8 cellular contexts compared by ENCODE assay signal in genomic region chr1:155244368-155245162, GRCh38. TPM values are rescaled to one million over a fixed set of nuclear protein-coding genes. Genes with fewer than 3 reads are reported as not detected.
DNase-seq lines count a peak whose midpoint lies in the region; ATAC-seq, FAIRE-seq and TF ChIP-seq lines count a peak whose summit lies in the region.

No MANE protein-coding gene starts in this region.

- H3K4me3 ChIP-seq in AG09309 (ENCODE audit: control insufficient read depth, low read depth, low read length): peak overlapping the region; percentile 74
- H3K4me3 ChIP-seq in WERI-Rb-1 (ENCODE audit: low read depth, low read length): peak overlapping the region; percentile 39
- peak overlapping the region; percentile 80 for H3K4me3 ChIP-seq in bronchial epithelial cell (ENCODE audit: low read depth, low read length)

- H3K36me3 ChIP-seq in WERI-Rb-1 (peaks cover 32% of the 10 kb centered on the region), bronchial epithelial cell (ENCODE audit: control insufficient read depth, insufficient read depth, low read length) (peaks cover 11% of the 10 kb centered on the region)

- peaks cover 0 to 4% (median 4%) of the 10 kb centered on the region in 3 donors for H3K36me3 Mint-ChIP-seq in immature natural killer cell

- H3K27me3 Mint-ChIP-seq in immature natural killer cell (ENCODE audit: low read depth in 3 of 3): peaks cover 14 to 27% (median 19%) of the 10 kb centered on the region in 3 donors

- H3K4me1 Mint-ChIP-seq in immature natural killer cell: peaks cover 39 to 45% of the 10 kb centered on the region in 2 donors

- peak overlapping the region; percentile 84 to 93 (median 88) for H3K4me3 Mint-ChIP-seq in immature natural killer cell

- DNase-seq in AG09309 (ENCODE audit: low read depth) (peak; percentile 99), NCI-H2196 treated with DMSO at 0.1 percent for 48 hours (lab: John Stamatoyannopoulos, UW; ENCODE audit: unreplicated experiment) (peak; percentile 96), WERI-Rb-1 (peak; percentile 100), bronchial epithelial cell (ENCODE audit: low read depth) (peak; percentile 95), immature natural killer cell (peak; percentile 97 to 99 (median 98)), smooth muscle cell of the brain vasculature (ENCODE audit: low read depth, low spot score) (peak; percentile 97)

- TF ChIP-seq CTCF in AG09309 (IDR thresholded peaks at IDR 0.05; ENCODE audit: control insufficient read depth, insufficient read depth, low read depth, low read length, missing control alignments) (peak; percentile 14), WERI-Rb-1 (IDR thresholded peaks at IDR 0.05; ENCODE audit: low read depth, low read length) (no peak), bronchial epithelial cell (IDR thresholded peaks at IDR 0.05; ENCODE audit: insufficient read depth, low read length, severe bottlenecking) (no peak)

- no peaks in the 10 kb centered on the region for H3K9me3 ChIP-seq in WERI-Rb-1 (ENCODE audit: severe bottlenecking)

- ATAC-seq in GM18907 (IDR thresholded peaks at IDR 0.05; ENCODE audit: unreplicated experiment) (peak; percentile 87), HG03139 (IDR thresholded peaks at IDR 0.05; ENCODE audit: unreplicated experiment) (peak; percentile 74)

- no peak for FAIRE-seq in bronchial epithelial cell (lab: Jason Lieb, UNC)

- peak overlapping the region; percentile 93 to 99 (median 97) for H3K27ac Mint-ChIP-seq in immature natural killer cell

- peak overlapping the region; percentile 69 for H3K27ac ChIP-seq in WERI-Rb-1

- H3K9me3 Mint-ChIP-seq in immature natural killer cell: peaks cover 0 to 6% (median 2%) of the 10 kb centered on the region in 6 donors

- H3K27me3 ChIP-seq in WERI-Rb-1 (ENCODE audit: insufficient read depth, low read depth, severe bottlenecking) (no peaks in the 10 kb centered on the region), bronchial epithelial cell (ENCODE audit: control insufficient read depth, insufficient read depth, low read length) (no peaks in the 10 kb centered on the region)

RNA-seq across cellular contexts. Expression of gene ENTREP3, which starts 10.7 kb away (rescaled TPM):
- total RNA-seq in bronchial epithelial cell: 3.2 and 3.7 TPM in 2 replicates
- polyA plus RNA-seq in immature natural killer cell: 1 to 10 TPM in 1 of 3 donors, under 1 TPM in 2; 0.64 to 1.3 (median 0.79) TPM

RNA-seq across cellular contexts. Expression of gene SCAMP3, which starts 17.6 kb away (rescaled TPM):
- total RNA-seq in bronchial epithelial cell: 23.4 and 26.9 TPM in 2 replicates
- polyA plus RNA-seq in immature natural killer cell: 100 to 1,000 TPM; 101 to 182 (median 140) TPM

RNA-seq across cellular contexts. Expression of gene CLK2, which starts 28.7 kb away (rescaled TPM):
- 19.7 and 23.4 TPM in 2 replicates for total RNA-seq in bronchial epithelial cell
- 10 to 100 TPM in 1 of 3 donors, 1 to 10 TPM in 2; 5.8 to 15.6 (median 6.2) TPM for polyA plus RNA-seq in immature natural killer cell

RNA-seq across cellular contexts. Expression of gene HCN3, which starts 32.7 kb away (rescaled TPM):
- 0.90 and 1.1 TPM in 2 replicates for total RNA-seq in bronchial epithelial cell
- under 1 TPM in 1 of 3 donors, not detected in 2; 0.52 TPM for polyA plus RNA-seq in immature natural killer cell

RNA-seq across cellular contexts. Expression of gene MTX1, which starts 36.1 kb away (rescaled TPM):
- 48.4 and 49.5 TPM in 2 replicates for total RNA-seq in bronchial epithelial cell
- polyA plus RNA-seq in immature natural killer cell: 10 to 100 TPM; 51.1 to 62.6 (median 55.1) TPM

Comparison
In these comparisons a context has a peak if more than half of its experiments do, and no peak if none do; other contexts are left out.
1. Peak in every context shown above with its lines: DNase-seq, ATAC-seq, H3K4me3 ChIP-seq and H3K27ac ChIP-seq.